ENCODE assay signal across 9 cellular contexts in genomic region chr2:232901711-232902578, GRCh38. TPM values are rescaled to one million over a fixed set of nuclear protein-coding genes. Genes with fewer than 3 reads are reported as not detected.
DNase-seq lines count a peak whose midpoint lies in the region; TF ChIP-seq lines count a peak whose summit lies in the region.
"Had no signal": no experiment of that assay in that cellular context is flagged by ENCODE, and none has a peak within 500 bp of the region (broad histone marks: within the 10 kb centered on the region; RNA-seq: fewer than 3 reads in every experiment).

No MANE protein-coding gene starts in this region.

- H3K9me3 Mint-ChIP-seq in activated CD4-positive, alpha-beta T cell treated with anti-CD3 and anti-CD28 coated beads, Interleukin-2, amount 10 ng/mL, durations not matched to agents 7 days and 5 days = no peaks in the 10 kb centered on the region

- H3K9ac ChIP-seq in SK-N-SH = peak overlapping the region; percentile 48; the same call in 1 of the 2 replicates

- no peaks in the 10 kb centered on the region for H3K9me3 ChIP-seq in SK-N-SH

- peak overlapping the region; percentile 74; the same call in 1 of the 2 replicates for H2AFZ ChIP-seq in SK-N-SH (ENCODE audit: low read depth)

- peak overlapping the region; percentile 70 for H3K4me2 ChIP-seq in SK-N-SH

- no peaks in the 10 kb centered on the region for H3K27me3 ChIP-seq in SK-N-SH (ENCODE audit: insufficient read depth)

- H3K4me1 ChIP-seq in SK-N-SH (ENCODE audit: control insufficient read depth in 1 of 2, insufficient read depth in 2 of 2, low read depth in 1 of 2, low read length in 1 of 2) = peaks cover 0 to 12% of the 10 kb centered on the region in 2 experiments; a peak in 3 of 4 replicates

- CTCF ChIA-PET in activated CD4-positive, alpha-beta T cell treated with anti-CD3 and anti-CD28 coated beads, Interleukin-2, amount 10 ng/mL, durations not matched to agents 7 days and 5 days (lab: Charles Lee) = interaction anchor here (0.6 kb wide), 1 partner anchor 108 kb away, joined by 3 read pairs; no protein-coding TSS in a partner anchor
- CTCF ChIA-PET in SK-N-SH (lab: Yijun Ruan, JAX) = no interaction called here

- H3F3A ChIP-seq in SK-N-SH (replicated peaks; ENCODE audit: insufficient read depth) = peaks cover 3% of the 10 kb centered on the region

- H3K36me3 Mint-ChIP-seq in activated CD4-positive, alpha-beta T cell treated with anti-CD3 and anti-CD28 coated beads, Interleukin-2, amount 10 ng/mL, durations not matched to agents 7 days and 5 days (ENCODE audit: low read depth) = no peaks in the 10 kb centered on the region
- H3K36me3 Mint-ChIP-seq: CD14-positive monocyte had no signal

- H3K27ac ChIP-seq in SK-N-SH (ENCODE audit: low read depth in 2 of 2, low read length in 1 of 2) = peak overlapping the region in 1 of 2 experiments; percentile 70; a peak in 2 of 4 replicates

- H3K27me3 Mint-ChIP-seq in activated CD4-positive, alpha-beta T cell treated with anti-CD3 and anti-CD28 coated beads, Interleukin-2, amount 10 ng/mL, durations not matched to agents 7 days and 5 days = no peaks in the 10 kb centered on the region

- H3K27ac Mint-ChIP-seq in activated CD4-positive, alpha-beta T cell treated with anti-CD3 and anti-CD28 coated beads, Interleukin-2, amount 10 ng/mL, durations not matched to agents 7 days and 5 days = no peak overlapping the region

- no peaks in the 10 kb centered on the region for H3K36me3 ChIP-seq in SK-N-SH (replicated peaks in 1 of 2; ENCODE audit: control insufficient read depth in 1 of 2, insufficient read depth in 2 of 2, low read length in 1 of 2)

- H3K4me1 Mint-ChIP-seq in activated CD4-positive, alpha-beta T cell treated with anti-CD3 and anti-CD28 coated beads, Interleukin-2, amount 10 ng/mL, durations not matched to agents 7 days and 5 days = no peaks in the 10 kb centered on the region

- POLR2A ChIA-PET in activated CD4-positive, alpha-beta T cell treated with anti-CD3 and anti-CD28 coated beads, Interleukin-2, amount 10 ng/mL, durations not matched to agents 7 days and 5 days (lab: Charles Lee) = no interaction called here
- POLR2A ChIA-PET in SK-N-SH (lab: Yijun Ruan, JAX) = no interaction called here

- TF ChIP-seq EP300 in SK-N-SH (IDR thresholded peaks at IDR 0.05; ENCODE audit: borderline replicate concordance in 1 of 2, low read depth in 1 of 2, low read length in 1 of 2) = no peak; a peak in 1 of 4 replicates

- H3K4me3 ChIP-seq in SK-N-SH (ENCODE audit: low read depth in 2 of 2, low read length in 1 of 2) = no peak overlapping the region

- WGBS in SK-N-SH (ENCODE audit: low lambda C conversion rate) = 46% methylated on average over 19 of the region's 28 CpGs

- H3K4me3 Mint-ChIP-seq in activated CD4-positive, alpha-beta T cell treated with anti-CD3 and anti-CD28 coated beads, Interleukin-2, amount 10 ng/mL, durations not matched to agents 7 days and 5 days = no peak overlapping the region

- no peaks in the 10 kb centered on the region for H3K9me2 ChIP-seq in SK-N-SH

- H4K20me1 ChIP-seq in SK-N-SH (ENCODE audit: insufficient read depth) = no peaks in the 10 kb centered on the region

- no peaks in the 10 kb centered on the region for H3K79me2 ChIP-seq in SK-N-SH (ENCODE audit: insufficient read depth)

- TF ChIP-seq RAD21 in SK-N-SH (IDR thresholded peaks at IDR 0.05; ENCODE audit: low read length) = no peak

- peak; percentile 79 for DNase-seq in activated CD4-positive, alpha-beta T cell treated with anti-CD3 and anti-CD28 coated beads for 48 hours
- no peak for DNase-seq in activated CD4-positive, alpha-beta T cell treated with anti-CD3 and anti-CD28 coated beads, Interleukin-2, amount 10 ng/mL, durations not matched to agents 7 days and 5 days
- peak; percentile 48 for DNase-seq in SK-N-SH
- DNase-seq in fibroblast of the conjunctiva (ENCODE audit: low read depth) = peak; percentile 68
- peak; percentile 8 for DNase-seq in stimulated activated CD8-positive, alpha-beta memory T cell treated with anti-CD3 and anti-CD28 coated beads, Interleukin-12 subunit alpha, Interleukin-12 subunit beta, amount 100 ng/mL, for 24 hours (ENCODE audit: extremely low read depth)
- no peak for DNase-seq in pons (ENCODE audit: low spot score)
- DNase-seq in NCI-H1105 (lab: John Stamatoyannopoulos, UW) = no peak
- DNase-seq in inferior parietal cortex (ENCODE audit: extremely low spot score) = no peak

- TF ChIP-seq CTCF in SK-N-SH (IDR thresholded peaks at IDR 0.05) = no peak

TF ChIP-seq in SK-N-SH, 30 proteins besides CTCF, POLR2A, EP300 and RAD21 (continues in another document):
- TF ChIP-seq RXRA (IDR thresholded peaks at IDR 0.05; ENCODE audit: borderline replicate concordance, low read depth) = peak; percentile 80; the same call in 1 of the 2 replicates
- TF ChIP-seq GATA2 (CRISPR knock-in tag; IDR thresholded peaks at IDR 0.05) = no peak
- TF ChIP-seq RCOR1 (IDR thresholded peaks at IDR 0.05; ENCODE audit: low read length) = no peak
- TF ChIP-seq TEAD4 (IDR thresholded peaks at IDR 0.05; ENCODE audit: borderline replicate concordance, insufficient read depth) = no peak
- no peak; the same call in 1 of the 2 replicates for TF ChIP-seq JUND (IDR thresholded peaks at IDR 0.05)
- TF ChIP-seq MEF2A (IDR thresholded peaks at IDR 0.05; ENCODE audit: borderline replicate concordance, low read depth) = no peak
- TF ChIP-seq FOSL2 (IDR thresholded peaks at IDR 0.05; ENCODE audit: borderline replicate concordance, low read depth) = peak; percentile 99
- no peak for TF ChIP-seq MXI1 (IDR thresholded peaks at IDR 0.05; ENCODE audit: low read depth, low read length)
- TF ChIP-seq ELF1 (IDR thresholded peaks at IDR 0.05) = no peak
- no peak for TF ChIP-seq EZH2phosphoT487 (IDR thresholded peaks at IDR 0.05; ENCODE audit: borderline replicate concordance, low read depth)
- TF ChIP-seq TCF12 (IDR thresholded peaks at IDR 0.05) = peak; percentile 77
- peak; percentile 24; the same call in 1 of the 2 replicates for TF ChIP-seq POLR2AphosphoS5 (IDR thresholded peaks at IDR 0.05; ENCODE audit: low read depth, low read length)
- TF ChIP-seq SMC3 (IDR thresholded peaks at IDR 0.05; ENCODE audit: low read depth, low read length) = no peak
- TF ChIP-seq TAF1 (IDR thresholded peaks at IDR 0.05; ENCODE audit: borderline replicate concordance, low read depth, low read length) = peak; percentile 45; the same call in 1 of the 2 replicates
- TF ChIP-seq, protein P1, sequence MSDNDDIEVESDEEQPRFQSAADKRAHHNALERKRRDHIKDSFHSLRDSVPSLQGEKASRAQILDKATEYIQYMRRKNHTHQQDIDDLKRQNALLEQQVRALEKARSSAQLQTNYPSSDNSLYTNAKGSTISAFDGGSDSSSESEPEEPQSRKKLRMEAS (IDR thresholded peaks at IDR 0.05; ENCODE audit: low read depth) = peak; percentile 66; the same call in 1 of the 2 replicates
- TF ChIP-seq, protein P2, sequence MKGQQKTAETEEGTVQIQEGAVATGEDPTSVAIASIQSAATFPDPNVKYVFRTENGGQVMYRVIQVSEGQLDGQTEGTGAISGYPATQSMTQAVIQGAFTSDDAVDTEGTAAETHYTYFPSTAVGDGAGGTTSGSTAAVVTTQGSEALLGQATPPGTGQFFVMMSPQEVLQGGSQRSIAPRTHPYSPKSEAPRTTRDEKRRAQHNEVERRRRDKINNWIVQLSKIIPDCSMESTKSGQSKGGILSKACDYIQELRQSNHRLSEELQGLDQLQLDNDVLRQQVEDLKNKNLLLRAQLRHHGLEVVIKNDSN (IDR thresholded peaks at IDR 0.05; ENCODE audit: borderline replicate concordance, low read depth) = no peak
- no peak for TF ChIP-seq NRF1 (IDR thresholded peaks at IDR 0.05; ENCODE audit: low read depth, low read length)
- TF ChIP-seq FOXM1 (IDR thresholded peaks at IDR 0.05; ENCODE audit: low read depth) = no peak
- no peak for TF ChIP-seq RFX5 (IDR thresholded peaks at IDR 0.05; ENCODE audit: low read length)
- TF ChIP-seq, protein P3, sequence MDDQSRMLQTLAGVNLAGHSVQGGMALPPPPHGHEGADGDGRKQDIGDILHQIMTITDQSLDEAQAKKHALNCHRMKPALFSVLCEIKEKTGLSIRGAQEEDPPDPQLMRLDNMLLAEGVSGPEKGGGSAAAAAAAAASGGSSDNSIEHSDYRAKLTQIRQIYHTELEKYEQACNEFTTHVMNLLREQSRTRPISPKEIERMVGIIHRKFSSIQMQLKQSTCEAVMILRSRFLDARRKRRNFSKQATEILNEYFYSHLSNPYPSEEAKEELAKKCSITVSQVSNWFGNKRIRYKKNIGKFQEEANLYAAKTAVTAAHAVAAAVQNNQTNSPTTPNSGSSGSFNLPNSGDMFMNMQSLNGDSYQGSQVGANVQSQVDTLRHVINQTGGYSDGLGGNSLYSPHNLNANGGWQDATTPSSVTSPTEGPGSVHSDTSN (IDR thresholded peaks at IDR 0.05) = peak; percentile 39; the same call in 1 of the 2 replicates
- peak; percentile 53; the same call in 1 of the 2 replicates for TF ChIP-seq NFIC (IDR thresholded peaks at IDR 0.05; ENCODE audit: borderline replicate concordance)
- no peak for TF ChIP-seq GABPA (IDR thresholded peaks at IDR 0.05; ENCODE audit: low read depth)
- TF ChIP-seq, protein P4, sequence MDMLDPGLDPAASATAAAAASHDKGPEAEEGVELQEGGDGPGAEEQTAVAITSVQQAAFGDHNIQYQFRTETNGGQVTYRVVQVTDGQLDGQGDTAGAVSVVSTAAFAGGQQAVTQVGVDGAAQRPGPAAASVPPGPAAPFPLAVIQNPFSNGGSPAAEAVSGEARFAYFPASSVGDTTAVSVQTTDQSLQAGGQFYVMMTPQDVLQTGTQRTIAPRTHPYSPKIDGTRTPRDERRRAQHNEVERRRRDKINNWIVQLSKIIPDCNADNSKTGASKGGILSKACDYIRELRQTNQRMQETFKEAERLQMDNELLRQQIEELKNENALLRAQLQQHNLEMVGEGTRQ (IDR thresholded peaks at IDR 0.05; ENCODE audit: borderline replicate concordance, low read depth, low read length) = no peak

RNA-seq across cellular contexts. Expression of gene SNORC, which starts 31.9 kb away (rescaled TPM):
- total RNA-seq in activated CD4-positive, alpha-beta T cell treated with anti-CD3 and anti-CD28 coated beads, Interleukin-2, amount 10 ng/mL, durations not matched to agents 7 days and 5 days = 1 to 10 TPM in 1 of 2 experiments, under 1 TPM in 1; 0.97 to 1.1 TPM
- 1.2 and 1.3 TPM in 2 replicates for polyA plus RNA-seq in SK-N-SH (2012; rRNA removed)
- polyA plus RNA-seq in SK-N-SH (2012; cell fraction: cytosol; rRNA removed) = 0.51 and 0.81 TPM in 2 replicates
- 7.3 and 11.7 TPM in 2 replicates for polyA plus RNA-seq in SK-N-SH (2012; cell fraction: nucleus; rRNA removed)
- polyA plus RNA-seq: CD14-positive monocyte had no signal

Comparison
In these comparisons a context has a peak if more than half of its experiments do, and no peak if none do; other contexts are left out.
1. DNase-seq: peak in activated CD4-positive, alpha-beta T cell treated with anti-CD3 and anti-CD28 coated beads for 48 hours (single experiment), SK-N-SH (single experiment), fibroblast of the conjunctiva (single experiment) and stimulated activated CD8-positive, alpha-beta memory T cell treated with anti-CD3 and anti-CD28 coated beads, Interleukin-12 subunit alpha, Interleukin-12 subunit beta, amount 100 ng/mL, for 24 hours (single experiment); none in activated CD4-positive, alpha-beta T cell treated with anti-CD3 and anti-CD28 coated beads, Interleukin-2, amount 10 ng/mL, durations not matched to agents 7 days and 5 days (single experiment), pons (single experiment), NCI-H1105 (single experiment) and inferior parietal cortex (single experiment).